In genomic region chr2:42923632-42924425, GRCh38 we compare ENCODE assay signal across 10 cellular contexts.
DNase-seq lines count a peak whose midpoint lies in the region; ATAC-seq and TF ChIP-seq lines count a peak whose summit lies in the region.
"Had no signal": no experiment of that assay in that cellular context is flagged by ENCODE, and none has a peak within 500 bp of the region (broad histone marks: within the 10 kb centered on the region; RNA-seq: fewer than 3 reads in every experiment).

No MANE protein-coding gene starts in this region.

- H3K27ac ChIP-seq in mammary epithelial cell (ENCODE audit: insufficient read depth, low read depth, low read length) (peak overlapping the region; percentile 45), foreskin keratinocyte (no peak overlapping the region)

- ATAC-seq in GM18867 (IDR thresholded peaks at IDR 0.05; ENCODE audit: unreplicated experiment) (no peak), GM18517 (IDR thresholded peaks at IDR 0.05; ENCODE audit: unreplicated experiment) (no peak), foreskin keratinocyte (no peak)

- BruUV-seq in mammary epithelial cell (replicated peaks; lab: Mats Ljungman, UMichigan), result no TSS peak

- no peak for TF ChIP-seq CTCF in mammary epithelial cell (conservative IDR thresholded peaks at IDR 0.05 in 1 of 2, IDR thresholded peaks at IDR 0.05 in 1 of 2; ENCODE audit: extremely low read depth in 1 of 2, insufficient read depth in 1 of 2, low read depth in 1 of 2, low read length in 2 of 2)
- no peak for TF ChIP-seq CTCF in foreskin keratinocyte (conservative IDR thresholded peaks at IDR 0.05)

- peak overlapping the region; percentile 86 for H2AFZ ChIP-seq in mammary epithelial cell (ENCODE audit: low read depth, low read length)

- H3K79me2 ChIP-seq in mammary epithelial cell (ENCODE audit: insufficient read depth, low read length), result no peaks in the 10 kb centered on the region

- intact Hi-C loops in mammary epithelial cell (cut with micrococcal nuclease), result no loop called here

- dilution Hi-C loops in mammary epithelial cell (cut with HindIII; ENCODE audit: low sequenced_read_pairs), result no loop called here

- DNase-seq in HCEC 1CT (peak; percentile 32), mammary epithelial cell (no peak), kidney glomerular epithelial cell (lab: John Stamatoyannopoulos, UW) (peak; percentile 75), GM03348 (ENCODE audit: low spot score) (no peak), foreskin keratinocyte (no peak)
- DNase-seq: activated CD8-positive, alpha-beta memory T cell treated with anti-CD3 and anti-CD28 coated beads, Interleukin-2, amount 50 U/mL, for 48 hours; NCI-H1417 had no signal

- H4K20me1 ChIP-seq in mammary epithelial cell (ENCODE audit: insufficient read depth, low read length), result no peaks in the 10 kb centered on the region

- CTCF ChIA-PET in mammary epithelial cell (lab: Charles Lee; ENCODE audit: low non-redundant PET), result no interaction called here

- in situ Hi-C loops in mammary epithelial cell (cut with MboI; ENCODE audit: low sequenced_read_pairs in 2 of 2), result no loop called here

- H3K4me2 ChIP-seq in mammary epithelial cell (ENCODE audit: insufficient read depth, low read depth, low read length) (no peak overlapping the region), skeletal muscle satellite cell (ENCODE audit: low read length) (peak overlapping the region; percentile 81)

- no peaks in the 10 kb centered on the region for H3K27me3 ChIP-seq in mammary epithelial cell (ENCODE audit: insufficient read depth, low read length)
- H3K27me3 ChIP-seq in skeletal muscle satellite cell (ENCODE audit: control insufficient read depth, insufficient read depth, low read length), result no peaks in the 10 kb centered on the region
- H3K27me3 ChIP-seq in foreskin keratinocyte, result no peaks in the 10 kb centered on the region

- 40% methylated on average over 3 of the region's 4 CpGs for WGBS in mammary epithelial cell (ENCODE audit: low coverage, missing lambda C conversion rate)

- H3K9ac ChIP-seq in mammary epithelial cell (ENCODE audit: insufficient read depth, low read length) (no peak overlapping the region), skeletal muscle satellite cell (ENCODE audit: low read depth, low read length) (peak overlapping the region; percentile 87)

- H3K36me3 ChIP-seq in mammary epithelial cell (ENCODE audit: insufficient read depth, low read length), result no peaks in the 10 kb centered on the region
- H3K36me3 ChIP-seq in skeletal muscle satellite cell (ENCODE audit: insufficient read depth, low read length), result no peaks in the 10 kb centered on the region

- H3K9me3 ChIP-seq in mammary epithelial cell (replicated peaks; ENCODE audit: insufficient read depth, low read length) (no peaks in the 10 kb centered on the region), skeletal muscle satellite cell (replicated peaks; ENCODE audit: low read length) (no peaks in the 10 kb centered on the region)

- H3K4me1 ChIP-seq in mammary epithelial cell (ENCODE audit: insufficient read depth, low read length), result peaks cover 35% of the 10 kb centered on the region
- H3K4me1 ChIP-seq in skeletal muscle satellite cell (ENCODE audit: control insufficient read depth, insufficient read depth, low read length), result peaks cover 79% of the 10 kb centered on the region
- H3K4me1 ChIP-seq in foreskin keratinocyte, result peaks cover 22% of the 10 kb centered on the region

- no peak overlapping the region for H3K4me3 ChIP-seq in mammary epithelial cell (replicated peaks in 1 of 3; ENCODE audit: insufficient read depth in 1 of 3, low read depth in 2 of 3, low read length in 3 of 3)
- H3K4me3 ChIP-seq in skeletal muscle satellite cell (ENCODE audit: low read length), result peak overlapping the region; percentile 58

Comparison
In these comparisons a context has a peak if more than half of its experiments do, and no peak if none do; other contexts are left out.
1. DNase-seq: peak in HCEC 1CT (single experiment) and kidney glomerular epithelial cell (single experiment); none in mammary epithelial cell (single experiment), GM03348 (single experiment) and foreskin keratinocyte (0 of 2).